8 cellular contexts compared by ENCODE assay signal in genomic region chr1:242525360-242525722, GRCh38. TPM values are rescaled to one million over a fixed set of nuclear protein-coding genes. Genes with fewer than 3 reads are reported as not detected.
DNase-seq lines count a peak whose midpoint lies in the region; TF ChIP-seq lines count a peak whose summit lies in the region.

No MANE protein-coding gene starts in this region.

- peak overlapping the region; percentile 99 for H3K4me2 ChIP-seq in hepatocyte

- H3K9me3 Mint-ChIP-seq in T-helper 1 cell treated with Interleukin-12 subunit alpha and Interleukin-12 subunit beta and Interleukin-4 antibody, amounts not matched to agents 30 μg/mL and 1 μg/mL, for 36 hours = no peaks in the 10 kb centered on the region

- H3K27me3 ChIP-seq in hepatocyte = peaks cover 71% of the 10 kb centered on the region
- peaks cover 0 to 70% (median 42%) of the 10 kb centered on the region in 7 donors for H3K27me3 ChIP-seq in spleen (replicated peaks in 1 of 7)

- H3K4me3 Mint-ChIP-seq in T-helper 1 cell treated with Interleukin-12 subunit alpha and Interleukin-12 subunit beta and Interleukin-4 antibody, amounts not matched to agents 30 μg/mL and 1 μg/mL, for 36 hours = peak overlapping the region; percentile 35

- no peak overlapping the region for H3K27ac ChIP-seq in SK-N-MC
- H3K27ac ChIP-seq in hepatocyte = no peak overlapping the region
- no peak overlapping the region for H3K27ac ChIP-seq in spleen

- H2AFZ ChIP-seq in hepatocyte = peak overlapping the region; percentile 35

- H3K4me3 ChIP-seq in SK-N-MC = peak overlapping the region; percentile 86
- H3K4me3 ChIP-seq in hepatocyte = peak overlapping the region; percentile 33
- peak overlapping the region in 6 of 8 donors; percentile 17 to 69 (median 41) for H3K4me3 ChIP-seq in spleen

- no peaks in the 10 kb centered on the region for H3K9me2 ChIP-seq in hepatocyte (replicated peaks; ENCODE audit: insufficient read depth)

- peaks cover 3% of the 10 kb centered on the region for H3K4me1 Mint-ChIP-seq in T-helper 1 cell treated with Interleukin-12 subunit alpha and Interleukin-12 subunit beta and Interleukin-4 antibody, amounts not matched to agents 30 μg/mL and 1 μg/mL, for 36 hours (ENCODE audit: low read depth)

- intact Hi-C loops in spleen (cut with DNase I; ENCODE audit: low total_unique reads) = no loop called here

- H3K36me3 Mint-ChIP-seq in T-helper 1 cell treated with Interleukin-12 subunit alpha and Interleukin-12 subunit beta and Interleukin-4 antibody, amounts not matched to agents 30 μg/mL and 1 μg/mL, for 36 hours (ENCODE audit: low read depth) = peaks cover 3% of the 10 kb centered on the region

- H3K4me1 ChIP-seq in hepatocyte (ENCODE audit: insufficient read depth) = peaks cover 13% of the 10 kb centered on the region
- H3K4me1 ChIP-seq in spleen = peaks cover 8 to 32% (median 19%) of the 10 kb centered on the region in 6 donors

- no peaks in the 10 kb centered on the region for H4K20me1 ChIP-seq in hepatocyte (ENCODE audit: insufficient read depth, poor library complexity, severe bottlenecking)

- no peak for TF ChIP-seq CTCF in hepatocyte (IDR thresholded peaks at IDR 0.05; ENCODE audit: poor library complexity)
- TF ChIP-seq CTCF in spleen (IDR thresholded peaks at IDR 0.05 in 8 of 11, conservative IDR thresholded peaks at IDR 0.05 in 3 of 11) = no peak

- TF ChIP-seq POLR2A in spleen (IDR thresholded peaks at IDR 0.05) = no peak

- no peak overlapping the region for H3K9ac ChIP-seq in SK-N-MC (ENCODE audit: insufficient read length)

- 5% methylated on average over 10 of the region's 10 CpGs for WGBS in hepatocyte (ENCODE audit: low lambda C conversion rate, missing lambda C conversion rate)
- WGBS in spleen, 5 donors = 9 to 13% (median 11%) methylated on average over 10 of the region's 10 CpGs

- H3K36me3 ChIP-seq in SK-N-MC (ENCODE audit: insufficient read depth, low read length) (no peaks in the 10 kb centered on the region), hepatocyte (replicated peaks; ENCODE audit: insufficient read depth, low read depth) (no peaks in the 10 kb centered on the region), spleen (no peaks in the 10 kb centered on the region)

- peaks cover 57% of the 10 kb centered on the region for H3K27me3 Mint-ChIP-seq in T-helper 1 cell treated with Interleukin-12 subunit alpha and Interleukin-12 subunit beta and Interleukin-4 antibody, amounts not matched to agents 30 μg/mL and 1 μg/mL, for 36 hours (ENCODE audit: low read depth)

- H3K9me3 ChIP-seq in SK-N-MC (ENCODE audit: low read depth, low read length) (no peaks in the 10 kb centered on the region), hepatocyte (ENCODE audit: low read depth) (no peaks in the 10 kb centered on the region), spleen (no peaks in the 10 kb centered on the region)

- H3K27ac Mint-ChIP-seq in T-helper 1 cell treated with Interleukin-12 subunit alpha and Interleukin-12 subunit beta and Interleukin-4 antibody, amounts not matched to agents 30 μg/mL and 1 μg/mL, for 36 hours = no peak overlapping the region

- no peaks in the 10 kb centered on the region for H3K79me2 ChIP-seq in hepatocyte

- no peak for DNase-seq in T-helper 1 cell
- no peak for DNase-seq in SK-N-MC (ENCODE audit: low read depth, low spot score)
- no peak for DNase-seq in hepatocyte (ENCODE audit: low spot score)
- DNase-seq in spleen = no peak
- DNase-seq in SKM-1 treated with dmso at 0.1 percent for 144 hours (lab: John Stamatoyannopoulos, UW; ENCODE audit: unreplicated experiment) = no peak
- no peak for DNase-seq in stimulated activated naive CD4-positive, alpha-beta T cell treated with Interleukin-2 at 50 U/mL for 16 hours (lab: John Stamatoyannopoulos, UW)
- DNase-seq in SIG-M5 treated with dmso at 0.1 percent for 504 hours (lab: John Stamatoyannopoulos, UW; ENCODE audit: unreplicated experiment) = no peak

RNA-seq across cellular contexts. Expression of gene PLD5, which starts 0.8 kb away (rescaled TPM):
- total RNA-seq in hepatocyte = 0.33 and 0.60 TPM in 2 replicates
- polyA plus RNA-seq in hepatocyte = 0.19 and 0.58 TPM in 2 replicates
- total RNA-seq in spleen = 1 to 10 TPM in 1 of 7 donors, under 1 TPM in 5, not detected in 1; 0.17 to 1.0 (median 0.62) TPM
- polyA plus RNA-seq in spleen = under 1 TPM; 0.29 to 0.41 (median 0.36) TPM

Comparison
In these comparisons a context has a peak if more than half of its experiments do, and no peak if none do; other contexts are left out.
1. H3K4me3 ChIP-seq: peak in every context shown above with its lines; median percentile 86 in SK-N-MC; 41 in spleen; 33 in hepatocyte.